Comparison of ENCODE assay signal across 1 cellular context in the genomic region with DNA sequence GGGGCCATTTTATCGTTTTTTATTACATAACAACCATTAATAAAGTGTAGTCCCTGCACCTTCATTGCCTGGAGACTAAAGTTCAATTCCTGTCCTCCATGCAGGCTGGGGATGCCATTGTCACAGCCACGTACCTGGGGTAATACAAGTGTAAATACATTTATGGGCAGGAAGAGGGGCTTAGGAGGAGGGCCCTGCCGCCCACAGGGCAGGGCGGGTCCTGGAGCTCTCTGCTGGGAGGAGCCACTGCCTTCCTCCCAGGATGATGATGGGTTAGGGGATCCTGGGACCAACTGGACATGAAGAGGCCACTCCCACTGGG.
TF ChIP-seq lines count a peak whose summit lies in the region.

No MANE protein-coding gene starts in this region.

TF ChIP-seq in K562, 482 proteins besides CTCF, POLR2A, EP300 and RAD21:
- TF ChIP-seq ZNF551 (CRISPR knock-in tag; IDR thresholded peaks at IDR 0.05) = no peak
- TF ChIP-seq TAF1 (IDR thresholded peaks at IDR 0.05; ENCODE audit: control insufficient read depth, extremely low read depth, insufficient read depth, low read length, severe bottlenecking) = no peak
- no peak for TF ChIP-seq ZNF143 (CRISPR knock-in tag; IDR thresholded peaks at IDR 0.05)
- TF ChIP-seq EGR1 (conservative IDR thresholded peaks at IDR 0.05) = 0 out of 2 replicates have a peak, but pooled peaks have one; percentile 12
- TF ChIP-seq ZNF76 (CRISPR knock-in tag; IDR thresholded peaks at IDR 0.05; ENCODE audit: borderline replicate concordance) = no peak
- TF ChIP-seq, protein P1, sequence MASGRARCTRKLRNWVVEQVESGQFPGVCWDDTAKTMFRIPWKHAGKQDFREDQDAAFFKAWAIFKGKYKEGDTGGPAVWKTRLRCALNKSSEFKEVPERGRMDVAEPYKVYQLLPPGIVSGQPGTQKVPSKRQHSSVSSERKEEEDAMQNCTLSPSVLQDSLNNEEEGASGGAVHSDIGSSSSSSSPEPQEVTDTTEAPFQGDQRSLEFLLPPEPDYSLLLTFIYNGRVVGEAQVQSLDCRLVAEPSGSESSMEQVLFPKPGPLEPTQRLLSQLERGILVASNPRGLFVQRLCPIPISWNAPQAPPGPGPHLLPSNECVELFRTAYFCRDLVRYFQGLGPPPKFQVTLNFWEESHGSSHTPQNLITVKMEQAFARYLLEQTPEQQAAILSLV (tag; IDR thresholded peaks at IDR 0.05) = no peak
- TF ChIP-seq NCOA6 (IDR thresholded peaks at IDR 0.05) = no peak
TF ChIP-seq in K562: peak in this region for 1.
